1 cellular context compared by ENCODE assay signal in genomic region chr1:151146416-151147131, GRCh38.
A peak's percentile ranks its signal among the peaks of the same experiment; 100 is the strongest.
TF ChIP-seq lines count a peak whose summit lies in the region.

Gene SEMA6C, minus strand, starts transcription at chr1:151146631. Its CDS starts 4,010 bp downstream, at chr1:151142621.

TF ChIP-seq in HepG2, 621 proteins besides CTCF, POLR2A, EP300 and RAD21 (continued from another document and continues in another):
- no peak for TF ChIP-seq ZBTB4 (CRISPR knock-in tag; IDR thresholded peaks at IDR 0.05; ENCODE audit: borderline replicate concordance)
- TF ChIP-seq KDM2A (CRISPR knock-in tag; IDR thresholded peaks at IDR 0.05; ENCODE audit: borderline replicate concordance, low read depth): peak; percentile 71
- TF ChIP-seq ZSCAN25 (CRISPR knock-in tag; IDR thresholded peaks at IDR 0.05): peak; percentile 86
- 0 out of 2 replicates have a peak, but pooled peaks have one; percentile 26 for TF ChIP-seq ZNF160 (CRISPR knock-in tag; IDR thresholded peaks at IDR 0.05)
- peak; percentile 23; the same call in 1 of the 2 replicates for TF ChIP-seq ZNF746 (CRISPR knock-in tag; IDR thresholded peaks at IDR 0.05)
- no peak for TF ChIP-seq ZNF614 (CRISPR knock-in tag; IDR thresholded peaks at IDR 0.05; ENCODE audit: borderline replicate concordance)
- TF ChIP-seq SRY (CRISPR knock-in tag; IDR thresholded peaks at IDR 0.05): 0 out of 2 replicates have a peak, but pooled peaks have one; percentile 8
- TF ChIP-seq LBX2 (CRISPR knock-in tag; IDR thresholded peaks at IDR 0.05; ENCODE audit: borderline replicate concordance): no peak
- TF ChIP-seq HNF4A (CRISPR knock-in tag; IDR thresholded peaks at IDR 0.05): peak; percentile 39; the same call in 1 of the 2 replicates
- TF ChIP-seq ZNF816 (CRISPR knock-in tag; IDR thresholded peaks at IDR 0.05; ENCODE audit: borderline replicate concordance): 0 out of 2 replicates have a peak, but pooled peaks have one; percentile 50
- peak; percentile 41; the same call in 1 of the 2 replicates for TF ChIP-seq ZNF343 (CRISPR knock-in tag; IDR thresholded peaks at IDR 0.05)
- TF ChIP-seq CEBPB (IDR thresholded peaks at IDR 0.05; ENCODE audit: borderline replicate concordance, low read depth, low read length): no peak
- no peak for TF ChIP-seq CC2D1A (CRISPR knock-in tag; IDR thresholded peaks at IDR 0.05)
- TF ChIP-seq ZFP1 (CRISPR knock-in tag; IDR thresholded peaks at IDR 0.05): no peak
- TF ChIP-seq HES4 (CRISPR knock-in tag; IDR thresholded peaks at IDR 0.05; ENCODE audit: borderline replicate concordance): no peak
- TF ChIP-seq NFATC3 (CRISPR knock-in tag; IDR thresholded peaks at IDR 0.05): no peak
- TF ChIP-seq ZNF276 (CRISPR knock-in tag; IDR thresholded peaks at IDR 0.05; ENCODE audit: low read depth): 0 out of 2 replicates have a peak, but pooled peaks have one; percentile 42
- TF ChIP-seq RBAK (CRISPR knock-in tag; IDR thresholded peaks at IDR 0.05): no peak
- no peak for TF ChIP-seq RXRA (CRISPR knock-in tag; IDR thresholded peaks at IDR 0.05)
- TF ChIP-seq ETS1 (CRISPR knock-in tag; IDR thresholded peaks at IDR 0.05): no peak
- TF ChIP-seq MEIS1 (CRISPR knock-in tag; IDR thresholded peaks at IDR 0.05; ENCODE audit: borderline replicate concordance): 0 out of 2 replicates have a peak, but pooled peaks have one; percentile 12
- no peak; the same call in 1 of the 2 replicates for TF ChIP-seq ERF (CRISPR knock-in tag; IDR thresholded peaks at IDR 0.05)
- no peak for TF ChIP-seq MNT (IDR thresholded peaks at IDR 0.05)
- peak; percentile 40; the same call in 1 of the 2 replicates for TF ChIP-seq ZNF543 (CRISPR knock-in tag; IDR thresholded peaks at IDR 0.05)
- 0 out of 2 replicates have a peak, but pooled peaks have one; percentile 28 for TF ChIP-seq ZNF83 (CRISPR knock-in tag; IDR thresholded peaks at IDR 0.05; ENCODE audit: borderline replicate concordance)
- TF ChIP-seq ZFP62 (CRISPR knock-in tag; IDR thresholded peaks at IDR 0.05): no peak
- no peak for TF ChIP-seq ZBTB7A (CRISPR knock-in tag; IDR thresholded peaks at IDR 0.05)
- no peak for TF ChIP-seq PRMT3 (CRISPR knock-in tag; IDR thresholded peaks at IDR 0.05; ENCODE audit: borderline replicate concordance, low read depth)
- no peak for TF ChIP-seq ZNF773 (CRISPR knock-in tag; IDR thresholded peaks at IDR 0.05; ENCODE audit: borderline replicate concordance)
- TF ChIP-seq U2AF2 (IDR thresholded peaks at IDR 0.05; ENCODE audit: low read depth, low read length): no peak
- no peak for TF ChIP-seq SATB2 (CRISPR knock-in tag; IDR thresholded peaks at IDR 0.05)
- TF ChIP-seq SAFB2 (CRISPR knock-in tag; IDR thresholded peaks at IDR 0.05; ENCODE audit: borderline replicate concordance, low read depth): no peak
- TF ChIP-seq ZNF784 (CRISPR knock-in tag; IDR thresholded peaks at IDR 0.05; ENCODE audit: borderline replicate concordance): no peak
- TF ChIP-seq HNF4G (IDR thresholded peaks at IDR 0.05; ENCODE audit: borderline replicate concordance, low read depth, low read length): no peak; the same call in 1 of the 2 replicates
- TF ChIP-seq HNF4G (CRISPR knock-in tag; IDR thresholded peaks at IDR 0.05; ENCODE audit: borderline replicate concordance, low read depth): no peak; the same call in 1 of the 2 replicates
- peak; percentile 58; the same call in 1 of the 2 replicates for TF ChIP-seq IKZF5 (CRISPR knock-in tag; IDR thresholded peaks at IDR 0.05)
- TF ChIP-seq HOXA3 (CRISPR knock-in tag; IDR thresholded peaks at IDR 0.05): 0 out of 2 replicates have a peak, but pooled peaks have one; percentile 7
- TF ChIP-seq RBM39 (IDR thresholded peaks at IDR 0.05; ENCODE audit: low read depth, low read length, poor library complexity, severe bottlenecking): peak; percentile 62
- TF ChIP-seq TOPORS (CRISPR knock-in tag; IDR thresholded peaks at IDR 0.05): no peak
- no peak for TF ChIP-seq MBD4 (IDR thresholded peaks at IDR 0.05; ENCODE audit: borderline replicate concordance, low read length)
- 0 out of 2 replicates have a peak, but pooled peaks have one; percentile 43 for TF ChIP-seq ZKSCAN8 (CRISPR knock-in tag; IDR thresholded peaks at IDR 0.05; ENCODE audit: borderline replicate concordance)
- no peak for TF ChIP-seq MLXIP (CRISPR knock-in tag; IDR thresholded peaks at IDR 0.05; ENCODE audit: borderline replicate concordance)
- peak; percentile 77 for TF ChIP-seq ZNF687 (CRISPR knock-in tag; IDR thresholded peaks at IDR 0.05)
- no peak for TF ChIP-seq ZNF260 (CRISPR knock-in tag; IDR thresholded peaks at IDR 0.05; ENCODE audit: borderline replicate concordance, low read depth)
- peak; percentile 29; the same call in 1 of the 2 replicates for TF ChIP-seq HMG20B (CRISPR knock-in tag; conservative IDR thresholded peaks at IDR 0.05)
- TF ChIP-seq ZNF737 (CRISPR knock-in tag; IDR thresholded peaks at IDR 0.05; ENCODE audit: borderline replicate concordance): no peak
- peak; percentile 49; the same call in 1 of the 2 replicates for TF ChIP-seq GATA4 (IDR thresholded peaks at IDR 0.05; ENCODE audit: borderline replicate concordance, low read depth)
- no peak for TF ChIP-seq ZNF775 (CRISPR knock-in tag; IDR thresholded peaks at IDR 0.05; ENCODE audit: borderline replicate concordance)
- peak; percentile 5; the same call in 1 of the 2 replicates for TF ChIP-seq NFKBIZ (CRISPR knock-in tag; IDR thresholded peaks at IDR 0.05)
